In the genomic region with DNA sequence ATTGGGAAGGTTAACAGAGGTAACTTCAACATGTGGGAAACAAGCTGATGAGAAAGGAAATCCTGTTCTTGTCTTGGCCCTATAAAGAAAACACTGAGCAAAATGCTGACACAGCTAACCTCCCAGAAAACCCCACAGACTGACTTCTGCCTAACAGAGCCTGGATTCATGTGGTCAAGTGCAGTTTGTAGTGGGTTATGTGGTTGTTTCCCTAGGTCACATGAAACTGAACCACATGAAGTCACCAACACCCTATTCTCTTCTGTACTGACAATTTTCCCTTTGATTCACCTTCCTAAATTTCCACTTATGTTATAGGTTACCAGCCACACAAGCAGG, we compare ENCODE assay signal across 12 cellular contexts.
A peak's percentile ranks its signal among the peaks of the same experiment; 100 is the strongest.
DNase-seq lines count a peak whose midpoint lies in the region; ATAC-seq, FAIRE-seq and TF ChIP-seq lines count a peak whose summit lies in the region.
"Had no signal": no experiment of that assay in that cellular context is flagged by ENCODE, and none has a peak within 500 bp of the region (broad histone marks: within the 10 kb centered on the region; RNA-seq: fewer than 3 reads in every experiment).

No MANE protein-coding gene starts in this region.

- H3K4me3 ChIP-seq in left ventricle myocardium inferior = no peak overlapping the region
- no peak overlapping the region for H3K4me3 ChIP-seq in brain microvascular endothelial cell (ENCODE audit: low read depth, low read length)
- H3K4me3 ChIP-seq: spleen had no signal

- peaks cover 0 to 2% (median under 1%) of the 10 kb centered on the region in 6 donors for H3K9me3 Mint-ChIP-seq in immature natural killer cell
- peaks cover 5% of the 10 kb centered on the region for H3K9me3 Mint-ChIP-seq in type B pancreatic cell

- H3K27me3 ChIP-seq in left ventricle myocardium inferior (ENCODE audit: low read depth) (no peaks in the 10 kb centered on the region), brain microvascular endothelial cell (replicated peaks) (no peaks in the 10 kb centered on the region)
- H3K27me3 ChIP-seq: spleen had no signal

- H3K4me3 Mint-ChIP-seq in T-helper 17 cell (peak overlapping the region; percentile 10), immature natural killer cell (no peak overlapping the region), type B pancreatic cell (peak overlapping the region; percentile 23)

- TF ChIP-seq CTCF in left ventricle myocardium inferior (IDR thresholded peaks at IDR 0.05; ENCODE audit: borderline replicate concordance) = no peak
- TF ChIP-seq CTCF in type B pancreatic cell (conservative IDR thresholded peaks at IDR 0.05) = no peak
- no peak for TF ChIP-seq CTCF in brain microvascular endothelial cell (IDR thresholded peaks at IDR 0.05; ENCODE audit: low read depth, low read length, missing control alignments)

- in situ Hi-C loops in brain microvascular endothelial cell (cut with HindIII; ENCODE audit: low pct_ligation_motif_present, low sequenced_read_pairs) = no loop called here

- peaks cover 12% of the 10 kb centered on the region for H3K4me1 Mint-ChIP-seq in T-helper 17 cell
- H3K4me1 Mint-ChIP-seq in immature natural killer cell = peaks cover 4 to 11% of the 10 kb centered on the region in 2 donors
- peaks cover 43% of the 10 kb centered on the region for H3K4me1 Mint-ChIP-seq in type B pancreatic cell (ENCODE audit: unreplicated experiment)

- no peak overlapping the region for H3K27ac Mint-ChIP-seq in T-helper 17 cell
- H3K27ac Mint-ChIP-seq in immature natural killer cell = no peak overlapping the region
- peak overlapping the region; percentile 32 for H3K27ac Mint-ChIP-seq in type B pancreatic cell

- H3K27me3 Mint-ChIP-seq in T-helper 17 cell (peaks cover 8% of the 10 kb centered on the region), immature natural killer cell (ENCODE audit: low read depth in 3 of 3) (peaks cover 0 to 5% (median 1%) of the 10 kb centered on the region in 3 donors), type B pancreatic cell (no peaks in the 10 kb centered on the region)

- H3K9me3 ChIP-seq in left ventricle myocardium inferior (replicated peaks) (no peaks in the 10 kb centered on the region), T-helper 17 cell (ENCODE audit: control insufficient read depth, low read length, poor library complexity, severe bottlenecking) (no peaks in the 10 kb centered on the region)
- H3K9me3 ChIP-seq: spleen had no signal

- H3K27ac ChIP-seq in left ventricle myocardium inferior (replicated peaks) (no peak overlapping the region), brain microvascular endothelial cell (no peak overlapping the region)
- H3K27ac ChIP-seq: spleen had no signal

- ATAC-seq in left ventricle myocardium superior (peak; percentile 35), T-helper 17 cell (peak; percentile 47)

- H3K36me3 Mint-ChIP-seq in T-helper 17 cell (ENCODE audit: low read depth) (no peaks in the 10 kb centered on the region), immature natural killer cell (no peaks in the 10 kb centered on the region), type B pancreatic cell (no peaks in the 10 kb centered on the region)

- H3K36me3 ChIP-seq in left ventricle myocardium inferior (no peaks in the 10 kb centered on the region), brain microvascular endothelial cell (replicated peaks) (no peaks in the 10 kb centered on the region)
- H3K36me3 ChIP-seq: spleen had no signal

- DNase-seq in left ventricle myocardium superior = no peak
- no peak for DNase-seq in left ventricle myocardium inferior
- DNase-seq in T-helper 17 cell = no peak
- DNase-seq in immature natural killer cell = peak; percentile 4 to 17 (median 12)
- no peak for DNase-seq in type B pancreatic cell (ENCODE audit: extremely low spot score, unreplicated experiment)
- no peak for DNase-seq in GM19239 (ENCODE audit: insufficient read length, low spot score)
- no peak for DNase-seq in brain microvascular endothelial cell
- DNase-seq in stimulated activated CD4-positive, alpha-beta T cell treated with anti-CD3 and anti-CD28 coated beads, Interleukin-12 subunit alpha, Interleukin-12 subunit beta, amount 100 ng/mL, for 4 hours = no peak
- DNase-seq: aorta, NCI-H1105 treated with DMSO at 0.1 percent for 48 hours, spleen had no signal

- H3K4me1 ChIP-seq in left ventricle myocardium inferior = peaks cover 6% of the 10 kb centered on the region

- no peak for FAIRE-seq in GM19239 (lab: Jason Lieb, UNC)
- FAIRE-seq: endometrium had no signal

- intact Hi-C loops in left ventricle myocardium superior (cut with micrococcal nuclease) (no loop called here), left ventricle myocardium inferior (cut with micrococcal nuclease) (no loop called here)

Comparison
In these comparisons a context has a peak if more than half of its experiments do, and no peak if none do; other contexts are left out.
1. DNase-seq: peak in immature natural killer cell (3 of 3); none in left ventricle myocardium superior (single experiment), left ventricle myocardium inferior (single experiment), T-helper 17 cell (0 of 3), type B pancreatic cell (single experiment), GM19239 (single experiment), brain microvascular endothelial cell (single experiment) and stimulated activated CD4-positive, alpha-beta T cell treated with anti-CD3 and anti-CD28 coated beads, Interleukin-12 subunit alpha, Interleukin-12 subunit beta, amount 100 ng/mL, for 4 hours (single experiment).
2. H3K4me3 Mint-ChIP-seq: peak in T-helper 17 cell (single experiment) and type B pancreatic cell (single experiment); none in immature natural killer cell (0 of 5).